13 cellular contexts compared by ENCODE assay signal in the genomic region with DNA sequence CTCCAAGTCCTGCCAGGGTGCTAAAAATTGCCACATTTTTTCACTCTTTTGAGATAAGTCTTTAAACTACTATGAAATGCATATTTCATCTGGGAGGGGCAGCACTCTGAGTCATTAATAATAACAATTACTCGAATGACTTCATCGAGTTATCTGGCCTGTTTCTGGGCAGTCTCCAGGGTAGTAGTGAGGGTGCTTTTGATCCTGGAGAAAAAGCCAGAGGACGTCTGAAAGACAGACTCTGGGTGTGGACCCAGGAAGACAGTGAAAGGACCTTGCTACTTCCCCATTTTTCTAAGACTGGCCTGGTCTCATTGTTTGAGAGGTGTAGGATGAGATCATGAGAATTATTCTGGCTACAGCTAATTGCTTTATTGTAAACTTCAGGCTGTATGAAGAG. TPM values are rescaled to one million over a fixed set of nuclear protein-coding genes. Genes with fewer than 3 reads are reported as not detected.
A peak's percentile ranks its signal among the peaks of the same experiment; 100 is the strongest.
DNase-seq lines count a peak whose midpoint lies in the region; ATAC-seq, FAIRE-seq and TF ChIP-seq lines count a peak whose summit lies in the region.
"Had no signal": no experiment of that assay in that cellular context is flagged by ENCODE, and none has a peak within 500 bp of the region (broad histone marks: within the 10 kb centered on the region; RNA-seq: fewer than 3 reads in every experiment).

No MANE protein-coding gene starts in this region.

- H3K4me1 Mint-ChIP-seq in T-helper 2 cell treated with Interferon-gamma antibody and Interleukin-4, amounts not matched to agents 5 μg/mL and 100 μg/mL, for 36 hours (ENCODE audit: low read depth) = no peaks in the 10 kb centered on the region

- H3K9me3 Mint-ChIP-seq in T-helper 2 cell treated with Interferon-gamma antibody and Interleukin-4, amounts not matched to agents 5 μg/mL and 100 μg/mL, for 36 hours = no peaks in the 10 kb centered on the region

- no peak overlapping the region for H3K4me3 Mint-ChIP-seq in T-helper 2 cell treated with Interferon-gamma antibody and Interleukin-4, amounts not matched to agents 5 μg/mL and 100 μg/mL, for 36 hours
- H3K4me3 Mint-ChIP-seq: CD4-positive, alpha-beta memory T cell had no signal

- no peaks in the 10 kb centered on the region for H3K9me3 ChIP-seq in pancreas

- peak; percentile 43; the same call in 2 of the 3 replicates for ATAC-seq in SK-N-SH treated with all-trans-retinoic acid at 6 μM for 48 hours
- ATAC-seq in pancreas = peak in 3 of 4 donors; percentile 47 to 61 (median 50)
- ATAC-seq in GM21576 (IDR thresholded peaks at IDR 0.05; ENCODE audit: unreplicated experiment) = no peak

- no peaks in the 10 kb centered on the region for H3K4me1 ChIP-seq in pancreas

- H3K27me3 ChIP-seq in pancreas = no peaks in the 10 kb centered on the region

- H3K36me3 ChIP-seq in pancreas = no peaks in the 10 kb centered on the region

- DNase-seq in GM03348 (ENCODE audit: low spot score) (peak; percentile 52), foreskin fibroblast (peak; percentile 36 to 83), pancreas (no peak), head of caudate nucleus (no peak)
- DNase-seq in T-helper 2 cell treated with Interferon-gamma antibody and Interleukin-4, amounts not matched to agents 5 μg/mL and 100 μg/mL, for 36 hours (ENCODE audit: low spot score) = no peak
- no peak for DNase-seq in stimulated activated CD8-positive, alpha-beta memory T cell treated with anti-CD3 and anti-CD28 coated beads, Interleukin-4, amount 100 ng/mL, for 48 hours
- DNase-seq: activated CD4-positive, CD25-positive, alpha-beta regulatory T cell; activated T-cell treated with anti-CD3 and anti-CD28 coated beads, Interleukin-2, amount 50 U/mL, for 48 hours; CD4-positive, alpha-beta memory T cell; cerebellar nuclear complex; NCI-H2171 had no signal

- no peaks in the 10 kb centered on the region for H3K36me3 Mint-ChIP-seq in T-helper 2 cell treated with Interferon-gamma antibody and Interleukin-4, amounts not matched to agents 5 μg/mL and 100 μg/mL, for 36 hours (ENCODE audit: low read depth)
- H3K36me3 Mint-ChIP-seq: CD4-positive, alpha-beta memory T cell had no signal

- no peak for FAIRE-seq in pancreas (lab: Jason Lieb, UNC)

- WGBS in pancreas, 2 donors = 37 to 39% methylated on average over 3 of the region's 3 CpGs

- intact Hi-C loops in pancreas (cut with DNase I) (no loop called here), head of caudate nucleus (cut with DNase I) (no loop called here)

- H3K27ac ChIP-seq in pancreas = no peak overlapping the region

- no peak overlapping the region for H3K27ac Mint-ChIP-seq in T-helper 2 cell treated with Interferon-gamma antibody and Interleukin-4, amounts not matched to agents 5 μg/mL and 100 μg/mL, for 36 hours
- H3K27ac Mint-ChIP-seq: CD4-positive, alpha-beta memory T cell had no signal

- peaks cover 8% of the 10 kb centered on the region for H3K27me3 Mint-ChIP-seq in T-helper 2 cell treated with Interferon-gamma antibody and Interleukin-4, amounts not matched to agents 5 μg/mL and 100 μg/mL, for 36 hours (ENCODE audit: low read depth)

- H3K4me3 ChIP-seq in foreskin fibroblast (ENCODE audit: low read depth in 1 of 2, low read length in 2 of 2) (no peak overlapping the region), pancreas (no peak overlapping the region)

- no peak for TF ChIP-seq CTCF in foreskin fibroblast (IDR thresholded peaks at IDR 0.05; ENCODE audit: low read depth, low read length)
- TF ChIP-seq CTCF in pancreas (IDR thresholded peaks at IDR 0.05) = no peak

TF ChIP-seq in SK-N-SH treated with all-trans-retinoic acid at 6 μM for 48 hours, 23 proteins besides CTCF, POLR2A, EP300 and RAD21:
- TF ChIP-seq ARNTL (CRISPR knock-in tag; IDR thresholded peaks at IDR 0.05; ENCODE audit: borderline replicate concordance, low read depth) (no peak), OSR1 (CRISPR knock-in tag; IDR thresholded peaks at IDR 0.05) (no peak), SNAI2 (CRISPR knock-in tag; IDR thresholded peaks at IDR 0.05) (no peak), ISL1 (CRISPR knock-in tag; IDR thresholded peaks at IDR 0.05) (peak; percentile 50)

RNA-seq across cellular contexts. Expression of a gene that starts 42.2 kb away (rescaled TPM):
- total RNA-seq in pancreas = 10 to 100 TPM in 4 of 6 donors, 1 to 10 TPM in 2; 9.2 to 14.3 (median 10.5) TPM
- 1 to 10 TPM; 7.1 to 7.4 TPM for polyA plus RNA-seq in pancreas

Comparison
In these comparisons a context has a peak if more than half of its experiments do, and no peak if none do; other contexts are left out.
1. DNase-seq: peak in GM03348 (single experiment) and foreskin fibroblast (2 of 2); none in pancreas (0 of 6), head of caudate nucleus (0 of 42), T-helper 2 cell treated with Interferon-gamma antibody and Interleukin-4, amounts not matched to agents 5 μg/mL and 100 μg/mL, for 36 hours (single experiment) and stimulated activated CD8-positive, alpha-beta memory T cell treated with anti-CD3 and anti-CD28 coated beads, Interleukin-4, amount 100 ng/mL, for 48 hours (single experiment).